ENCODE assay signal across 9 cellular contexts in genomic region chr12:14373202-14373601, GRCh38. TPM values are rescaled to one million over a fixed set of nuclear protein-coding genes. Genes with fewer than 3 reads are reported as not detected.
DNase-seq lines count a peak whose midpoint lies in the region; ATAC-seq and TF ChIP-seq lines count a peak whose summit lies in the region.
"Had no signal": no experiment of that assay in that cellular context is flagged by ENCODE, and none has a peak within 500 bp of the region (broad histone marks: within the 10 kb centered on the region; RNA-seq: fewer than 3 reads in every experiment).

No MANE protein-coding gene starts in this region.

- H3K27ac ChIP-seq in foreskin keratinocyte, result peak overlapping the region; percentile 75
- H3K27ac ChIP-seq in smooth muscle cell (ENCODE audit: low read depth), result peak overlapping the region; percentile 65

- no peaks in the 10 kb centered on the region for H3K27me3 Mint-ChIP-seq in T-helper 2 cell treated with Interferon-gamma antibody and Interleukin-4, amounts not matched to agents 5 μg/mL and 100 μg/mL, for 36 hours (ENCODE audit: low read depth)
- no peaks in the 10 kb centered on the region for H3K27me3 Mint-ChIP-seq in WTC11 (ENCODE audit: low read depth)

- H3K4me2 ChIP-seq in smooth muscle cell, result peak overlapping the region; percentile 67

- peaks cover 100% of the 10 kb centered on the region for H3K79me2 ChIP-seq in smooth muscle cell (ENCODE audit: low read depth)

- peak overlapping the region; percentile 7 for H3K9ac ChIP-seq in smooth muscle cell (ENCODE audit: low read depth)

- POLR2A ChIA-PET in WTC11 (lab: Charles Lee), result interaction anchor here (0.6 to 0.7 kb wide), 2 partner anchors 106 to 131 kb away, joined by 4 to 5 read pairs; no protein-coding TSS in a partner anchor

- DNase-seq in T-helper 2 cell treated with Interferon-gamma antibody and Interleukin-4, amounts not matched to agents 5 μg/mL and 100 μg/mL, for 36 hours (ENCODE audit: low spot score), result no peak
- DNase-seq in T-helper 2 cell (no peak), WTC11 (ENCODE audit: low spot score) (no peak), foreskin keratinocyte (peak; percentile 67 to 88), smooth muscle cell (lab: John Stamatoyannopoulos, UW; ENCODE audit: unreplicated experiment) (no peak), NCI-H187 (lab: John Stamatoyannopoulos, UW) (no peak)

- no peak overlapping the region for H3K4me3 ChIP-seq in smooth muscle cell
- H3K4me3 ChIP-seq: skin epidermis had no signal

- H3K4me1 ChIP-seq in foreskin keratinocyte (peaks cover 29% of the 10 kb centered on the region), smooth muscle cell (ENCODE audit: low read depth) (peaks cover 38% of the 10 kb centered on the region)

- H3K36me3 Mint-ChIP-seq in T-helper 2 cell treated with Interferon-gamma antibody and Interleukin-4, amounts not matched to agents 5 μg/mL and 100 μg/mL, for 36 hours (ENCODE audit: low read depth), result peaks cover 62% of the 10 kb centered on the region
- H3K36me3 Mint-ChIP-seq in WTC11, result peaks cover 16% of the 10 kb centered on the region

- no peaks in the 10 kb centered on the region for H3F3A ChIP-seq in smooth muscle cell (ENCODE audit: low read depth)

- H3K27me3 ChIP-seq in foreskin keratinocyte (no peaks in the 10 kb centered on the region), smooth muscle cell (ENCODE audit: low read depth) (no peaks in the 10 kb centered on the region)

- peaks cover 15% of the 10 kb centered on the region for H3K9me3 Mint-ChIP-seq in T-helper 2 cell treated with Interferon-gamma antibody and Interleukin-4, amounts not matched to agents 5 μg/mL and 100 μg/mL, for 36 hours
- H3K9me3 Mint-ChIP-seq in WTC11, result no peaks in the 10 kb centered on the region; the same call in 1 of the 2 replicates

- H3K9me3 ChIP-seq in smooth muscle cell (replicated peaks; ENCODE audit: low read depth), result no peaks in the 10 kb centered on the region

- no peak for ATAC-seq in WTC11
- peak; percentile 97 for ATAC-seq in foreskin keratinocyte
- ATAC-seq in GM21515 (IDR thresholded peaks at IDR 0.05; ENCODE audit: unreplicated experiment), result no peak
- ATAC-seq in GM19351 (IDR thresholded peaks at IDR 0.05; ENCODE audit: unreplicated experiment), result no peak

- H3K36me3 ChIP-seq in smooth muscle cell (ENCODE audit: low read depth), result no peaks in the 10 kb centered on the region

- CTCF ChIA-PET in WTC11 (lab: Charles Lee), result interaction anchor here (0.8 kb wide), 1 partner anchor 135 kb away, joined by 3 read pairs; no protein-coding TSS in a partner anchor

- no peak overlapping the region for H2AFZ ChIP-seq in smooth muscle cell (ENCODE audit: low read depth)

- H3K4me1 Mint-ChIP-seq in T-helper 2 cell treated with Interferon-gamma antibody and Interleukin-4, amounts not matched to agents 5 μg/mL and 100 μg/mL, for 36 hours (ENCODE audit: low read depth), result peaks cover 48% of the 10 kb centered on the region
- peaks cover 67% of the 10 kb centered on the region for H3K4me1 Mint-ChIP-seq in WTC11

- TF ChIP-seq CTCF in WTC11 (IDR thresholded peaks at IDR 0.05) (no peak), foreskin keratinocyte (conservative IDR thresholded peaks at IDR 0.05) (no peak), smooth muscle cell (IDR thresholded peaks at IDR 0.05; ENCODE audit: borderline replicate concordance, insufficient read depth, poor library complexity, severe bottlenecking) (no peak)

- H3K4me3 Mint-ChIP-seq in T-helper 2 cell treated with Interferon-gamma antibody and Interleukin-4, amounts not matched to agents 5 μg/mL and 100 μg/mL, for 36 hours, result peak overlapping the region; percentile 22
- peak overlapping the region; percentile 14 for H3K4me3 Mint-ChIP-seq in WTC11

- peak overlapping the region; percentile 44 for H3K27ac Mint-ChIP-seq in T-helper 2 cell treated with Interferon-gamma antibody and Interleukin-4, amounts not matched to agents 5 μg/mL and 100 μg/mL, for 36 hours
- peak overlapping the region; percentile 86 for H3K27ac Mint-ChIP-seq in WTC11

- no peaks in the 10 kb centered on the region for H4K20me1 ChIP-seq in smooth muscle cell (ENCODE audit: low read depth)

TF ChIP-seq in WTC11, 78 proteins besides CTCF, POLR2A, EP300 and RAD21:
- no peak for TF ChIP-seq ZNF416 (CRISPR knock-in tag; IDR thresholded peaks at IDR 0.05)
- TF ChIP-seq NFATC4 (CRISPR knock-in tag; IDR thresholded peaks at IDR 0.05), result no peak
- no peak for TF ChIP-seq CDX4 (CRISPR knock-in tag; IDR thresholded peaks at IDR 0.05; ENCODE audit: borderline replicate concordance)
- TF ChIP-seq GRHL2 (CRISPR knock-in tag; IDR thresholded peaks at IDR 0.05; ENCODE audit: insufficient replicate concordance, severe bottlenecking), result no peak

RNA-seq across cellular contexts. Expression of gene ATF7IP, which starts 7.7 kb away (rescaled TPM):
- total RNA-seq in WTC11 (2021) (141 to 169 TPM (median 167 TPM) in 3 replicates), foreskin keratinocyte (26.3 and 33.1 TPM in 2 replicates), smooth muscle cell (66.8 and 74.6 TPM in 2 replicates)
- polyA plus RNA-seq in foreskin keratinocyte (5.7 and 6.1 TPM in 2 replicates), smooth muscle cell (27.5 and 32.3 TPM in 2 replicates)

Comparison
In these comparisons a context has a peak if more than half of its experiments do, and no peak if none do; other contexts are left out.
1. DNase-seq: peak in foreskin keratinocyte (2 of 2); none in T-helper 2 cell treated with Interferon-gamma antibody and Interleukin-4, amounts not matched to agents 5 μg/mL and 100 μg/mL, for 36 hours (single experiment), T-helper 2 cell (0 of 5), WTC11 (single experiment), smooth muscle cell (single experiment) and NCI-H187 (0 of 2).